19 cellular contexts compared by ENCODE assay signal in the genomic region with DNA sequence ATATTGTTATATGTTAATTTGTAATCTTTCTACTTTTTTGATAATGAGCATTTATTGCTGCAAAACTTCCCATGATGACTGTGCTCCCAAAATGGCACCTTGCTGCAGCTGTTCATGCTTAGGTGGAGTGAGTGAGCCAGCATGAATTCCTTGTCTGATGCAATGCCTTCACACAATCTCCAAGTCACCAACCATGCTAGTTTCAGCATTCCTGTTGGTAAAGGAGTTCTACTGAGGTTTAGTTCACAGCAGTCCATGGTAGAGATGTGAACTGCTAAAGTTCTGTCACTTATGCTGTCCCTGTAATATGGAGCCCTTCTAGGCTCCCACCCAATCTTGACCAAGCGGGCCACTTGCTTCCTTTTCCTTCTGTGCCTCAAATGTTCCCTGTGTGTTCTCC.
DNase-seq lines count a peak whose midpoint lies in the region; ATAC-seq lines count a peak whose summit lies in the region.
"Had no signal": no experiment of that assay in that cellular context is flagged by ENCODE, and none has a peak within 500 bp of the region (broad histone marks: within the 10 kb centered on the region; RNA-seq: fewer than 3 reads in every experiment).

No MANE protein-coding gene starts in this region.

- ATAC-seq in GM21381 (IDR thresholded peaks at IDR 0.05; ENCODE audit: unreplicated experiment) = no peak
- ATAC-seq: activated naive CD8-positive, alpha-beta T cell treated with anti-CD3 and anti-CD28 coated beads, Interleukin-2, amount 50 U/mL, for 24 hours; activated T-cell treated with anti-CD3 and anti-CD28 coated beads, Interleukin-2, amount 50 U/mL, for 72 hours; left lobe of liver; stimulated activated naive CD8-positive, alpha-beta T cell treated with anti-CD3 and anti-CD28 coated beads, Interleukin-15, amount 100 ng/mL, for 72 hours had no signal

- no peaks in the 10 kb centered on the region for H3K36me3 ChIP-seq in iPS-18a (ENCODE audit: control insufficient read depth, low read depth, low read length)
- H3K36me3 ChIP-seq: MG63, uterus had no signal

- H3K9me3 ChIP-seq in iPS-18a (ENCODE audit: control insufficient read depth, low read depth, low read length) = no peaks in the 10 kb centered on the region
- H3K9me3 ChIP-seq: MG63, SK-N-SH, uterus had no signal

- peak; percentile 41 for DNase-seq in AG08395 (ENCODE audit: low spot score)
- DNase-seq in LoVo (ENCODE audit: low spot score) = peak; percentile 9
- peak; percentile 41 for DNase-seq in dedifferentiated amniotic fluid mesenchymal stem cell (ENCODE audit: extremely low spot score)
- DNase-seq in stimulated activated CD4-positive, alpha-beta T cell treated with anti-CD3 and anti-CD28 coated beads, Interleukin-4, amount 100 ng/mL, for 24 hours = no peak
- no peak for DNase-seq in NCI-H2171 treated with DMSO at 0.1 percent for 48 hours (lab: John Stamatoyannopoulos, UW)
- DNase-seq in 8988T = no peak
- DNase-seq: activated naive CD8-positive, alpha-beta T cell treated with anti-CD3 and anti-CD28 coated beads, Interleukin-2, amount 50 U/mL, for 24 hours; activated T-cell treated with anti-CD3 and anti-CD28 coated beads, Interleukin-2, amount 50 U/mL, for 72 hours; cerebellar nuclear complex; MG63; naive B cell; NCI-H187; NCI-H526; SK-N-SH; stimulated activated naive CD8-positive, alpha-beta T cell treated with anti-CD3 and anti-CD28 coated beads, Interleukin-15, amount 100 ng/mL, for 72 hours; uterus had no signal

- no peak overlapping the region for H3K9ac ChIP-seq in iPS-18a (ENCODE audit: low read length)
- H3K9ac ChIP-seq: SK-N-SH had no signal

- no peaks in the 10 kb centered on the region for H3K27me3 ChIP-seq in iPS-18a (ENCODE audit: control insufficient read depth, insufficient read depth, low read length)
- H3K27me3 ChIP-seq: MG63, uterus had no signal

- no peak overlapping the region for H3K4me3 ChIP-seq in iPS-18a (ENCODE audit: low read length)
- H3K4me3 ChIP-seq: MG63, uterus had no signal

- peaks cover 3% of the 10 kb centered on the region for H3K4me1 ChIP-seq in iPS-18a (ENCODE audit: control insufficient read depth, low read depth, low read length)
- H3K4me1 ChIP-seq: uterus had no signal

- H3K27ac ChIP-seq in iPS-18a (ENCODE audit: low read length) = peak overlapping the region; percentile 13
- H3K27ac ChIP-seq: uterus had no signal

Comparison
In these comparisons a context has a peak if more than half of its experiments do, and no peak if none do; other contexts are left out.
1. DNase-seq: peak in AG08395 (single experiment), LoVo (single experiment) and dedifferentiated amniotic fluid mesenchymal stem cell (single experiment); none in stimulated activated CD4-positive, alpha-beta T cell treated with anti-CD3 and anti-CD28 coated beads, Interleukin-4, amount 100 ng/mL, for 24 hours (single experiment), NCI-H2171 treated with DMSO at 0.1 percent for 48 hours (single experiment) and 8988T (single experiment).